In genomic region chr10:106167946-106168345, GRCh38 we compare ENCODE assay signal across 21 cellular contexts.
DNase-seq lines count a peak whose midpoint lies in the region; TF ChIP-seq lines count a peak whose summit lies in the region.
"Had no signal": no experiment of that assay in that cellular context is flagged by ENCODE, and none has a peak within 500 bp of the region (broad histone marks: within the 10 kb centered on the region; RNA-seq: fewer than 3 reads in every experiment).

No MANE protein-coding gene starts in this region.

- H3K4me1 Mint-ChIP-seq in activated T-helper 1 cell treated with anti-CD3 and anti-CD28 coated beads, Interleukin-12 subunit alpha, Interleukin-12 subunit beta, Interleukin-2, Interleukin-4 antibody, amounts not matched to agents 30 ng/mL and 10 ng/mL and 1 ng/mL, durations not matched to agents 14 hours and 24 hours and 36 hours (ENCODE audit: low read depth), result no peaks in the 10 kb centered on the region
- H3K4me1 Mint-ChIP-seq: CD14-positive monocyte; CD4-positive, alpha-beta memory T cell; CD4-positive, CD25-positive, alpha-beta regulatory T cell; CD8-positive, alpha-beta memory T cell had no signal

- H3K4me3 Mint-ChIP-seq in activated T-helper 1 cell treated with anti-CD3 and anti-CD28 coated beads, Interleukin-12 subunit alpha, Interleukin-12 subunit beta, Interleukin-2, Interleukin-4 antibody, amounts not matched to agents 30 ng/mL and 10 ng/mL and 1 ng/mL, durations not matched to agents 14 hours and 24 hours and 36 hours, result no peak overlapping the region
- H3K4me3 Mint-ChIP-seq: CD14-positive monocyte; CD4-positive, CD25-positive, alpha-beta regulatory T cell; CD8-positive, alpha-beta memory T cell had no signal

- no peaks in the 10 kb centered on the region for H3K9me3 Mint-ChIP-seq in activated T-helper 1 cell treated with anti-CD3 and anti-CD28 coated beads, Interleukin-12 subunit alpha, Interleukin-12 subunit beta, Interleukin-2, Interleukin-4 antibody, amounts not matched to agents 30 ng/mL and 10 ng/mL and 1 ng/mL, durations not matched to agents 14 hours and 24 hours and 36 hours

- 47 to 75% methylated on average over 2 of the region's 2 CpGs for WGBS in sigmoid colon, 2 donors

- no peak overlapping the region for H3K27ac ChIP-seq in sigmoid colon
- H3K27ac ChIP-seq: BLaER1 had no signal

- H3K9me3 ChIP-seq in sigmoid colon, result no peaks in the 10 kb centered on the region
- H3K9me3 ChIP-seq: BE2C, BLaER1 had no signal

- H3K27me3 Mint-ChIP-seq in activated T-helper 1 cell treated with anti-CD3 and anti-CD28 coated beads, Interleukin-12 subunit alpha, Interleukin-12 subunit beta, Interleukin-2, Interleukin-4 antibody, amounts not matched to agents 30 ng/mL and 10 ng/mL and 1 ng/mL, durations not matched to agents 14 hours and 24 hours and 36 hours (ENCODE audit: insufficient read depth), result no peaks in the 10 kb centered on the region
- H3K27me3 Mint-ChIP-seq: CD4-positive, alpha-beta memory T cell; CD4-positive, CD25-positive, alpha-beta regulatory T cell; CD8-positive, alpha-beta memory T cell had no signal

- no peaks in the 10 kb centered on the region for H3K36me3 Mint-ChIP-seq in activated T-helper 1 cell treated with anti-CD3 and anti-CD28 coated beads, Interleukin-12 subunit alpha, Interleukin-12 subunit beta, Interleukin-2, Interleukin-4 antibody, amounts not matched to agents 30 ng/mL and 10 ng/mL and 1 ng/mL, durations not matched to agents 14 hours and 24 hours and 36 hours (ENCODE audit: low read depth)
- H3K36me3 Mint-ChIP-seq: CD14-positive monocyte; CD4-positive, alpha-beta memory T cell; CD4-positive, CD25-positive, alpha-beta regulatory T cell; CD8-positive, alpha-beta memory T cell had no signal

- peak; percentile 53 for DNase-seq in HT1080 (ENCODE audit: low read depth)
- DNase-seq in fibroblast of pulmonary artery (ENCODE audit: low read depth), result peak; percentile 11
- no peak for DNase-seq in sigmoid colon
- no peak for DNase-seq in activated T-helper 1 cell treated with anti-CD3 and anti-CD28 coated beads, Interleukin-12 subunit alpha, Interleukin-12 subunit beta, Interleukin-2, Interleukin-4 antibody, amounts not matched to agents 30 ng/mL and 10 ng/mL and 1 ng/mL, durations not matched to agents 14 hours and 24 hours and 36 hours (ENCODE audit: low spot score)
- DNase-seq in GDM1 (lab: John Stamatoyannopoulos, UW), result no peak
- DNase-seq: 8988T; ACHN; BE2C; C1 segment of cervical spinal cord; CD4-positive, alpha-beta memory T cell; CD4-positive, CD25-positive, alpha-beta regulatory T cell; CD8-positive, alpha-beta memory T cell; COR-L47; DMS 273 treated with DMSO at 0.1 percent for 48 hours; DMS153; DMS53; DMS79; DND-41 had no signal

- intact Hi-C loops in sigmoid colon (cut with DNase I), result no loop called here
- intact Hi-C loops in activated T-helper 1 cell treated with anti-CD3 and anti-CD28 coated beads, Interleukin-12 subunit alpha, Interleukin-12 subunit beta, Interleukin-2, Interleukin-4 antibody, amounts not matched to agents 30 ng/mL and 10 ng/mL and 1 ng/mL, durations not matched to agents 14 hours and 24 hours and 36 hours (cut with micrococcal nuclease), result no loop called here

- TF ChIP-seq POLR2A in sigmoid colon (IDR thresholded peaks at IDR 0.05), result no peak

- H3K27me3 ChIP-seq in sigmoid colon, result no peaks in the 10 kb centered on the region
- H3K27me3 ChIP-seq: BE2C, BLaER1 had no signal

- TF ChIP-seq CTCF in fibroblast of pulmonary artery (IDR thresholded peaks at IDR 0.05; ENCODE audit: low read length, missing control alignments) (no peak), sigmoid colon (IDR thresholded peaks at IDR 0.05) (no peak)

- TF ChIP-seq EP300 in sigmoid colon (IDR thresholded peaks at IDR 0.05), result no peak

- no peaks in the 10 kb centered on the region for H3K36me3 ChIP-seq in sigmoid colon
- H3K36me3 ChIP-seq: BE2C, BLaER1 had no signal

- peaks cover 0 to 2% (median 0%) of the 10 kb centered on the region in 4 donors for H3K4me1 ChIP-seq in sigmoid colon
- H3K4me1 ChIP-seq: BE2C, BLaER1 had no signal

- H3K27ac Mint-ChIP-seq in activated T-helper 1 cell treated with anti-CD3 and anti-CD28 coated beads, Interleukin-12 subunit alpha, Interleukin-12 subunit beta, Interleukin-2, Interleukin-4 antibody, amounts not matched to agents 30 ng/mL and 10 ng/mL and 1 ng/mL, durations not matched to agents 14 hours and 24 hours and 36 hours, result no peak overlapping the region
- H3K27ac Mint-ChIP-seq: CD14-positive monocyte; CD4-positive, alpha-beta memory T cell; CD4-positive, CD25-positive, alpha-beta regulatory T cell; CD8-positive, alpha-beta memory T cell had no signal

- H3K4me3 ChIP-seq in fibroblast of pulmonary artery (replicated peaks; ENCODE audit: low read depth, low read length) (no peak overlapping the region), sigmoid colon (no peak overlapping the region)
- H3K4me3 ChIP-seq: BLaER1, GM12878 had no signal

Comparison
In these comparisons a context has a peak if more than half of its experiments do, and no peak if none do; other contexts are left out.
1. DNase-seq: peak in HT1080 (single experiment) and fibroblast of pulmonary artery (single experiment); none in sigmoid colon (single experiment), activated T-helper 1 cell treated with anti-CD3 and anti-CD28 coated beads, Interleukin-12 subunit alpha, Interleukin-12 subunit beta, Interleukin-2, Interleukin-4 antibody, amounts not matched to agents 30 ng/mL and 10 ng/mL and 1 ng/mL, durations not matched to agents 14 hours and 24 hours and 36 hours (single experiment) and GDM1 (single experiment).